Comparison of ENCODE assay signal across 8 cellular contexts in the genomic region with DNA sequence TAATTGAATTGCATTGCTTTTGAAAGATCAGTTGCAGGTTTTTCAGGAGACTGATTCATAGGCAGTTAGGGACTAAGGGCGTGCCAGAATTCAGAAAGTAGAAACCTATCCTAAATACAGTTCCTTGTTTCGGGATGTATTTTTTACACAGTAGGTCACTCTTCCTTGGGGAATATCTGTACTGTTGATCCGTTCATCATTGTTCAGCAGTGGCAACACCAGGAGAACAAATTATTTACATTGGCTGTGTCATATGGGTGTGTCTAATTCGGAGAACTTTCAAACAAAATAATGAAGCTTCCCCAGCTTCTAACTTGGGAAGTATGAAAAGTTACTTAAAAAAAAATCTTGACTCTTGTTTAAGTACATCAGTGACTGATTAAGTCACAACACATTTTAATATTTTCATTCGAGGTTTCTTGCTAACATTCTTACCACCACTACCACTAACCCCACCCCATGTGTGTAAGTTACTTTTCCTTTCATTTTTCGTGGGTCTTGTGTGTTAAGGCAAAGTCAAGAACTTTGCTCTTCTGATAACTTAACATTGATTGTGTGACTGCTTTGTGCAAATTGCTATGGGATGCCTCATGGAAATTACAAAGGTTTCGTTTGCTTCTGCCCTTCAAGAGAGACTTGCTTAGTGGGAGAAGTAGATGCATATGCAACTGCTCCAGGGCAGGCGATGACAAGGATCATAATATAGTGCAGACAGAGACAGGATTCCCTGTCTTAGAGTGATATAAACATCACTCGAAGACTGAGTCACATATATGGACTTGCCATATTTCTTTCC. TPM values are rescaled to one million over a fixed set of nuclear protein-coding genes. Genes with fewer than 3 reads are reported as not detected.
A peak's percentile ranks its signal among the peaks of the same experiment; 100 is the strongest.
DNase-seq lines count a peak whose midpoint lies in the region; ATAC-seq and TF ChIP-seq lines count a peak whose summit lies in the region.

No MANE protein-coding gene starts in this region.

- WGBS in sigmoid colon, 2 donors: 2 to 10% methylated on average over 9 of the region's 9 CpGs

- peaks cover 23% of the 10 kb centered on the region for H3K4me1 Mint-ChIP-seq in T-helper 1 cell treated with Interleukin-12 subunit alpha and Interleukin-12 subunit beta and Interleukin-4 antibody, amounts not matched to agents 30 μg/mL and 1 μg/mL, for 36 hours (ENCODE audit: low read depth)

- no peaks in the 10 kb centered on the region for H3K36me3 Mint-ChIP-seq in T-helper 1 cell treated with Interleukin-12 subunit alpha and Interleukin-12 subunit beta and Interleukin-4 antibody, amounts not matched to agents 30 μg/mL and 1 μg/mL, for 36 hours (ENCODE audit: low read depth)

- no peaks in the 10 kb centered on the region for H3K9me3 ChIP-seq in sigmoid colon

- peak overlapping the region; percentile 58 to 72 (median 64) for H3K27ac ChIP-seq in sigmoid colon

- H3K27me3 ChIP-seq in sigmoid colon: no peaks in the 10 kb centered on the region

- DNase-seq in stimulated activated CD4-positive, alpha-beta T cell treated with anti-CD3 and anti-CD28 coated beads, Interleukin-4, amount 100 ng/mL, for 24 hours: peak; percentile 6
- DNase-seq in stimulated activated CD4-positive, alpha-beta T cell treated with anti-CD3 and anti-CD28 coated beads, Interleukin-2, amount 100 ng/mL, for 24 hours: no peak
- DNase-seq in fibroblast of pulmonary artery (ENCODE audit: low read depth): peak; percentile 62
- DNase-seq in sigmoid colon: no peak
- no peak for DNase-seq in NCI-H1930 (lab: John Stamatoyannopoulos, UW)
- DNase-seq in cerebellar nuclear complex (lab: John Stamatoyannopoulos, UW): no peak

- TF ChIP-seq CTCF in fibroblast of pulmonary artery (IDR thresholded peaks at IDR 0.05; ENCODE audit: low read length, missing control alignments) (no peak), sigmoid colon (IDR thresholded peaks at IDR 0.05) (no peak)

- H3K4me3 ChIP-seq in fibroblast of pulmonary artery (replicated peaks; ENCODE audit: low read depth, low read length) (peak overlapping the region; percentile 59), sigmoid colon (peak overlapping the region; percentile 13 to 48 (median 40))

- peak; percentile 50 for ATAC-seq in HG02981 (IDR thresholded peaks at IDR 0.05; ENCODE audit: unreplicated experiment)

- TF ChIP-seq POLR2A in sigmoid colon (IDR thresholded peaks at IDR 0.05): no peak

- H3K36me3 ChIP-seq in sigmoid colon: no peaks in the 10 kb centered on the region

- peak overlapping the region; percentile 85 for H3K27ac Mint-ChIP-seq in T-helper 1 cell treated with Interleukin-12 subunit alpha and Interleukin-12 subunit beta and Interleukin-4 antibody, amounts not matched to agents 30 μg/mL and 1 μg/mL, for 36 hours

- H3K27me3 Mint-ChIP-seq in T-helper 1 cell treated with Interleukin-12 subunit alpha and Interleukin-12 subunit beta and Interleukin-4 antibody, amounts not matched to agents 30 μg/mL and 1 μg/mL, for 36 hours (ENCODE audit: low read depth): no peaks in the 10 kb centered on the region

- no peak for TF ChIP-seq EP300 in sigmoid colon (IDR thresholded peaks at IDR 0.05)

- H3K9me3 Mint-ChIP-seq in T-helper 1 cell treated with Interleukin-12 subunit alpha and Interleukin-12 subunit beta and Interleukin-4 antibody, amounts not matched to agents 30 μg/mL and 1 μg/mL, for 36 hours: no peaks in the 10 kb centered on the region

- intact Hi-C loops in sigmoid colon (cut with DNase I): loop anchor here (2.0 to 5.0 kb wide), 2 partner anchors 79 to 455 kb away; no protein-coding TSS in a partner anchor

- H3K4me3 Mint-ChIP-seq in T-helper 1 cell treated with Interleukin-12 subunit alpha and Interleukin-12 subunit beta and Interleukin-4 antibody, amounts not matched to agents 30 μg/mL and 1 μg/mL, for 36 hours: peak overlapping the region; percentile 81

- peaks cover 0 to 37% (median 13%) of the 10 kb centered on the region in 4 donors for H3K4me1 ChIP-seq in sigmoid colon

RNA-seq across cellular contexts. Expression of gene RPA3, which starts 43.8 kb away (rescaled TPM):
- total RNA-seq in sigmoid colon: 10 to 100 TPM; 15.8 to 30.3 (median 29.5) TPM
- polyA plus RNA-seq in sigmoid colon: 10 to 100 TPM; 38.0 to 66.8 (median 44.4) TPM

Comparison
In these comparisons a context has a peak if more than half of its experiments do, and no peak if none do; other contexts are left out.
1. DNase-seq: peak in stimulated activated CD4-positive, alpha-beta T cell treated with anti-CD3 and anti-CD28 coated beads, Interleukin-4, amount 100 ng/mL, for 24 hours (single experiment) and fibroblast of pulmonary artery (single experiment); none in stimulated activated CD4-positive, alpha-beta T cell treated with anti-CD3 and anti-CD28 coated beads, Interleukin-2, amount 100 ng/mL, for 24 hours (0 of 2), sigmoid colon (single experiment), NCI-H1930 (0 of 2) and cerebellar nuclear complex (0 of 2).